ENCODE assay signal across 8 cellular contexts in the genomic region with DNA sequence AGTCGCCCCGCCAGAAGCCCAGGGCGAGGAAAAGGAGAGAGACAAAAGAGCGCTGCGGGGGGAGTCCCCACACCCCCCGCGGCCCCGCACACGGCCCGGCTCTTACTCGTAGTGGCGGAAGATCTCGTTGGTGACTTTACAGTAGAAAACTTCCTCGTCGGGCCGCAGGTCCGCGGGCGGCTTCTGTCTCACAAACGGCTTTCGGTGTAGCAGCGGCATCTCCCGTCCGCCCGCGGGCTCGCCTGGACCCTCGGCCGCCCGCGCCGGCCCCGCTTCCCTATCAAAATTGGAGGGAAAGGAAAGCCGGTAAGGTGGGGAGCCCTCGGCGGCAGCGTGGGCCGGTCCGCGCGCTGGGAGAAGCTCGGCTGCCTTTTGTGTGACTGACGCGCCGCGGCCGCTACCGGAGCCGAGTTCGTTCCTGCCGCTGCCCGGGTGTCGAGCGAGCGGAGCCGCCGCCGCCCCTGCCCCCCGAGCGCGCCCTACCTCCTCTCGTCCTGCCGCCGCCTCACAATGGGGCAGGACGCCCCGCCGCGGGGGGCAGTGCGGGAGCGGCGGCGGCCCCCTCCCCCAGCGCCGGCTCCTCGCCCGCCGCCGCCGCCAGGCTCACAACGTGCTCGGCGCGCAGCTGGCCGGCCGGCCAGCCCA. TPM values are rescaled to one million over a fixed set of nuclear protein-coding genes. Genes with fewer than 3 reads are reported as not detected.
DNase-seq lines count a peak whose midpoint lies in the region; ATAC-seq and TF ChIP-seq lines count a peak whose summit lies in the region.

No MANE protein-coding gene starts in this region.

- TF ChIP-seq POLR2A in erythroblast (IDR thresholded peaks at IDR 0.05; ENCODE audit: low read length) = no peak

- H3K9me3 ChIP-seq in BE2C (no peaks in the 10 kb centered on the region), muscle layer of colon (ENCODE audit: low read length) (no peaks in the 10 kb centered on the region)

- no peaks in the 10 kb centered on the region for H3K9me3 Mint-ChIP-seq in stimulated activated memory B cell treated with anti-CD40 and anti-IgM and Interleukin-4, amounts not matched to agents 10 μg/mL and 1 μg/mL and 100 μg/mL, for 72 hours

- H3K27me3 ChIP-seq in BE2C = no peaks in the 10 kb centered on the region
- no peaks in the 10 kb centered on the region for H3K27me3 ChIP-seq in muscle layer of colon (ENCODE audit: control insufficient read depth in 1 of 2, insufficient read depth in 2 of 2, low read length in 2 of 2)

- H3K27ac Mint-ChIP-seq in stimulated activated memory B cell treated with anti-CD40 and anti-IgM and Interleukin-4, amounts not matched to agents 10 μg/mL and 1 μg/mL and 100 μg/mL, for 72 hours = peak overlapping the region; percentile 93

- H3K4me3 ChIP-seq in BE2C (ENCODE audit: low read depth, low read length) (peak overlapping the region; percentile 91), muscle layer of colon (ENCODE audit: low read depth in 1 of 2, low read length in 2 of 2) (peak overlapping the region; percentile 92 to 99)

- no peak for TF ChIP-seq CTCF in BE2C (IDR thresholded peaks at IDR 0.05; ENCODE audit: low read depth, low read length)

- ATAC-seq in GM18909 (IDR thresholded peaks at IDR 0.05; ENCODE audit: poor library complexity, unreplicated experiment) (peak; percentile 37), HG03139 (IDR thresholded peaks at IDR 0.05; ENCODE audit: unreplicated experiment) (peak; percentile 19)
- ATAC-seq in stimulated activated memory B cell treated with anti-CD40 and anti-IgM and Interleukin-4, amounts not matched to agents 10 μg/mL and 1 μg/mL and 100 μg/mL, for 72 hours = peak; percentile 59

- H3K9ac ChIP-seq in muscle layer of colon (ENCODE audit: low read length) = peak overlapping the region; percentile 81

- H3K27me3 Mint-ChIP-seq in stimulated activated memory B cell treated with anti-CD40 and anti-IgM and Interleukin-4, amounts not matched to agents 10 μg/mL and 1 μg/mL and 100 μg/mL, for 72 hours = no peaks in the 10 kb centered on the region

- peak overlapping the region; percentile 100 for H3K27ac ChIP-seq in muscle layer of colon (ENCODE audit: low read depth, low read length)

- DNase-seq in BE2C (peak; percentile 61), NCI-H460 (ENCODE audit: extremely low read depth, low read depth) (peak; percentile 17), activated T-cell treated with anti-CD3 and anti-CD28 coated beads for 24 hours (ENCODE audit: low read depth) (peak; percentile 22), erythroblast (lab: John Stamatoyannopoulos, UW) (peak; percentile 78 to 86)

- H3K4me1 ChIP-seq in BE2C (no peaks in the 10 kb centered on the region; the same call in 1 of the 2 replicates), muscle layer of colon (ENCODE audit: insufficient read depth, low read length) (no peaks in the 10 kb centered on the region)

- peak overlapping the region; percentile 100 for H3K4me3 Mint-ChIP-seq in stimulated activated memory B cell treated with anti-CD40 and anti-IgM and Interleukin-4, amounts not matched to agents 10 μg/mL and 1 μg/mL and 100 μg/mL, for 72 hours

- peaks cover 9% of the 10 kb centered on the region for H3K36me3 ChIP-seq in BE2C
- no peaks in the 10 kb centered on the region for H3K36me3 ChIP-seq in muscle layer of colon (ENCODE audit: insufficient read depth, low read length)

- no peaks in the 10 kb centered on the region for H3K36me3 Mint-ChIP-seq in stimulated activated memory B cell treated with anti-CD40 and anti-IgM and Interleukin-4, amounts not matched to agents 10 μg/mL and 1 μg/mL and 100 μg/mL, for 72 hours

- H3K4me1 Mint-ChIP-seq in stimulated activated memory B cell treated with anti-CD40 and anti-IgM and Interleukin-4, amounts not matched to agents 10 μg/mL and 1 μg/mL and 100 μg/mL, for 72 hours = peaks cover 26% of the 10 kb centered on the region

RNA-seq across cellular contexts. Expression of gene BAZ1A, which starts 0.7 kb away (rescaled TPM):
- 23.2 TPM for polyA plus RNA-seq in BE2C (2012; ENCODE audit: insufficient read depth, insufficient read length, low read depth)
- total RNA-seq in NCI-H460 (2014; rRNA removed; shearing (Covaris generic)) = 38.2 and 46.7 TPM in 2 replicates
- 35.9 and 69.8 TPM in 2 replicates for polyA plus RNA-seq in NCI-H460 (2014; cell fraction: nucleus; rRNA removed)

Comparison
In these comparisons a context has a peak if more than half of its experiments do, and no peak if none do; other contexts are left out.
1. Peak in every context shown above with its lines: DNase-seq, ATAC-seq, H3K4me3 ChIP-seq and H3K27ac ChIP-seq.
2. DNase-seq: peak in every context shown above with its lines; median percentile 82 in erythroblast; 61 in BE2C; 22 in activated T-cell treated with anti-CD3 and anti-CD28 coated beads for 24 hours; 17 in NCI-H460.